Comparison of ENCODE assay signal across 14 cellular contexts in the genomic region with DNA sequence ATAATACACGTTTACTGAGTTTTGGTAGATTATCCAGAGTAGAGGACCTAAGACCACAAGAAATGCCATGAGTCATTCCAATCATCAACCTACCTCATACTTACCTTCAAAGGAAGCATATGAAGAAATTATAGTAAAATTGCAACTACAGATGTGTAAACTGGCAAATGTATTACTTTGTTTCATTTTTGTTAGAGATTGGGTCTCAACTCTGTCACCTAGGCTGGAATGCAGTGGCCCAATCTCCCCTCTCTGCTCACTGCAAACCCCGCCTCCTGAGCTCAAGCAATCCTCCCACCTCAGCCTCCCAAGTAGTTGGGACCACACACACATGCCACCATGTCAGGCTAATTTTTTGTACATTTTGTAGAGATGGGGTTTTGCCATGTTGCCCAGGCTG.
"Had no signal": no experiment of that assay in that cellular context is flagged by ENCODE, and none has a peak within 500 bp of the region (broad histone marks: within the 10 kb centered on the region; RNA-seq: fewer than 3 reads in every experiment).

No MANE protein-coding gene starts in this region.

- H3K36me3 ChIP-seq: colonic mucosa had no signal

- H3K27me3 ChIP-seq: colonic mucosa, heart left ventricle, neutrophil, right atrium auricular region, testis, upper lobe of right lung had no signal

- ATAC-seq: heart left ventricle, upper lobe of right lung had no signal

- H3K4me1 ChIP-seq: colonic mucosa had no signal

- H3K4me3 ChIP-seq: colonic mucosa, heart left ventricle, right atrium auricular region, skin epidermis, testis, upper lobe of right lung had no signal

- H3K27ac Mint-ChIP-seq: naive B cell had no signal

- H3K9me3 Mint-ChIP-seq: naive B cell had no signal

- H3K27ac ChIP-seq: colonic mucosa, heart left ventricle, neutrophil, right atrium auricular region, skin epidermis, testis, upper lobe of right lung had no signal

- H3K9me3 ChIP-seq: colonic mucosa, heart left ventricle, neutrophil, right atrium auricular region, testis, upper lobe of right lung had no signal

- H3K4me3 Mint-ChIP-seq: naive B cell had no signal

- DNase-seq: activated CD4-positive, CD25-positive, alpha-beta regulatory T cell; activated effector memory CD4-positive, alpha-beta T cell treated with anti-CD3 and anti-CD28 coated beads, Interleukin-2, amount 50 U/mL, for 16 hours; caudate nucleus; colonic mucosa; heart left ventricle; naive B cell; posterior cingulate gyrus; SIG-M5; stimulated activated naive CD4-positive, alpha-beta T cell treated with Interleukin-2 at 50 U/mL for 16 hours; testis; upper lobe of right lung had no signal

- H3K27me3 Mint-ChIP-seq: naive B cell had no signal
